In genomic region chr14:41606249-41607118, GRCh38 we compare ENCODE assay signal across 8 cellular contexts. TPM values are rescaled to one million over a fixed set of nuclear protein-coding genes. Genes with fewer than 3 reads are reported as not detected.
DNase-seq lines count a peak whose midpoint lies in the region; ATAC-seq and TF ChIP-seq lines count a peak whose summit lies in the region.

LRFN5 (plus strand) TSS chr14:41606876.

- no TSS peak for BruUV-seq in Calu3 (replicated peaks; lab: Mats Ljungman, UMichigan)

- CTCF ChIA-PET in Calu3 (lab: Charles Lee) = no interaction called here

- H3K9me3 Mint-ChIP-seq in activated T-helper 17 cell treated with anti-CD3 and anti-CD28 coated beads, Interleukin-2, amount 50 U/mL, for 72 hours = no peaks in the 10 kb centered on the region
- H3K9me3 Mint-ChIP-seq in Calu3 (ENCODE audit: low read depth, unreplicated experiment) = no peaks in the 10 kb centered on the region

- TF ChIP-seq CTCF in parathyroid adenoma (IDR thresholded peaks at IDR 0.05) (no peak), Calu3 (IDR thresholded peaks at IDR 0.05; ENCODE audit: unreplicated experiment) (no peak)

- no peak within 1 kb of the TSS for H3K27ac Mint-ChIP-seq in activated T-helper 17 cell treated with anti-CD3 and anti-CD28 coated beads, Interleukin-2, amount 50 U/mL, for 72 hours
- no peak within 1 kb of the TSS for H3K27ac Mint-ChIP-seq in Calu3 (ENCODE audit: unreplicated experiment)

- H3K27ac ChIP-seq in HUES64 (ENCODE audit: low read depth, low read length) = no peak within 1 kb of the TSS
- peak within 1 kb of the TSS; percentile 88 for H3K27ac ChIP-seq in parathyroid adenoma

- H3K4me3 ChIP-seq in HUES64 (ENCODE audit: low read length) (peak within 1 kb of the TSS; percentile 71), parathyroid adenoma (ENCODE audit: low read depth, low read length) (peak within 1 kb of the TSS; percentile 36)

- peak; percentile 67 for ATAC-seq in activated T-helper 17 cell treated with anti-CD3 and anti-CD28 coated beads, Interleukin-2, amount 50 U/mL, for 72 hours (replicated peaks)
- peak; percentile 75 for ATAC-seq in Right ventricle myocardium superior (ENCODE audit: poor library complexity)
- ATAC-seq in HG02642 (IDR thresholded peaks at IDR 0.05; ENCODE audit: poor library complexity, unreplicated experiment) = no peak

- H3K9me3 ChIP-seq in HUES64 (ENCODE audit: insufficient read depth, low read depth, low read length) (no peaks in the 10 kb centered on the region), parathyroid adenoma (ENCODE audit: control insufficient read depth, low read length) (no peaks in the 10 kb centered on the region)

- H3K27me3 ChIP-seq in HUES64 (ENCODE audit: insufficient read depth, low read length) (peaks cover 82% of the 10 kb centered on the region), parathyroid adenoma (ENCODE audit: control insufficient read depth, insufficient read depth, low read length) (peaks cover 8% of the 10 kb centered on the region)

- no peaks in the 10 kb centered on the region for H3K36me3 Mint-ChIP-seq in activated T-helper 17 cell treated with anti-CD3 and anti-CD28 coated beads, Interleukin-2, amount 50 U/mL, for 72 hours (ENCODE audit: low read depth)
- H3K36me3 Mint-ChIP-seq in Calu3 (ENCODE audit: insufficient read depth, unreplicated experiment) = no peaks in the 10 kb centered on the region

- under 1% methylated on average over 75 of the region's 75 CpGs for WGBS in HUES64

- peak within 1 kb of the TSS; percentile 77 for H2AFZ ChIP-seq in parathyroid adenoma

- peaks cover 25% of the 10 kb centered on the region for H3K4me1 Mint-ChIP-seq in activated T-helper 17 cell treated with anti-CD3 and anti-CD28 coated beads, Interleukin-2, amount 50 U/mL, for 72 hours
- no peaks in the 10 kb centered on the region for H3K4me1 Mint-ChIP-seq in Calu3 (ENCODE audit: low read depth, unreplicated experiment)

- peak; percentile 2 for DNase-seq in ELR (ENCODE audit: low read depth)
- DNase-seq in Right ventricle myocardium superior = peak; percentile 66
- DNase-seq in Calu3 = no peak
- no peak for DNase-seq in SW480 (ENCODE audit: low spot score)

- H3K4me1 ChIP-seq in HUES64 (ENCODE audit: insufficient read depth, low read length) = peaks cover 20% of the 10 kb centered on the region
- peaks cover 5% of the 10 kb centered on the region for H3K4me1 ChIP-seq in parathyroid adenoma

- H3K79me2 ChIP-seq in parathyroid adenoma = peaks cover 1% of the 10 kb centered on the region

- H3K4me2 ChIP-seq in parathyroid adenoma (ENCODE audit: low read length) = peak within 1 kb of the TSS; percentile 68

- H3K9ac ChIP-seq in HUES64 (ENCODE audit: low read depth, low read length) (peak within 1 kb of the TSS; percentile 42), parathyroid adenoma (no peak within 1 kb of the TSS)

- H3K36me3 ChIP-seq in HUES64 (ENCODE audit: insufficient read depth, low read length) (no peaks in the 10 kb centered on the region), parathyroid adenoma (ENCODE audit: control insufficient read depth, insufficient read depth, low read length) (no peaks in the 10 kb centered on the region)

- peak within 1 kb of the TSS; percentile 67 for H3K4me3 Mint-ChIP-seq in activated T-helper 17 cell treated with anti-CD3 and anti-CD28 coated beads, Interleukin-2, amount 50 U/mL, for 72 hours
- H3K4me3 Mint-ChIP-seq in Calu3 (ENCODE audit: low read depth, unreplicated experiment) = no peak within 1 kb of the TSS

- H3K27me3 Mint-ChIP-seq in activated T-helper 17 cell treated with anti-CD3 and anti-CD28 coated beads, Interleukin-2, amount 50 U/mL, for 72 hours = peaks cover 69% of the 10 kb centered on the region
- no peaks in the 10 kb centered on the region for H3K27me3 Mint-ChIP-seq in Calu3 (ENCODE audit: unreplicated experiment)

- intact Hi-C loops in Right ventricle myocardium superior (cut with DNase I) = no loop called here
- intact Hi-C loops in Calu3 (cut with micrococcal nuclease; ENCODE audit: unreplicated experiment) = no loop called here

RNA-seq across cellular contexts. Expression of gene LRFN5, which starts in this region (rescaled TPM):
- polyA plus RNA-seq in HUES64 (2013, experiment 1 of 2) = 6.9 TPM
- 5.5 TPM for polyA plus RNA-seq in HUES64 (2013, experiment 2 of 2)
- total RNA-seq in activated T-helper 17 cell treated with anti-CD3 and anti-CD28 coated beads, Interleukin-2, amount 50 U/mL, for 72 hours = not detected
- total RNA-seq in Right ventricle myocardium superior = 1.2 TPM
- not detected in 2 replicates for total RNA-seq in Calu3 (2022)

Comparison
In these comparisons a context has a peak if more than half of its experiments do, and no peak if none do; other contexts are left out.
1. Peak in ATAC-seq in activated T-helper 17 cell treated with anti-CD3 and anti-CD28 coated beads, Interleukin-2, amount 50 U/mL, for 72 hours; RNA of the gene not detected or under 1 TPM.
2. DNase-seq: peak in ELR (single experiment) and Right ventricle myocardium superior (single experiment); none in Calu3 (single experiment) and SW480 (single experiment).